In genomic region chr12:47024463-47024862, GRCh38 we compare ENCODE assay signal across 20 cellular contexts.
"Had no signal": no experiment of that assay in that cellular context is flagged by ENCODE, and none has a peak within 500 bp of the region (broad histone marks: within the 10 kb centered on the region; RNA-seq: fewer than 3 reads in every experiment).

No MANE protein-coding gene starts in this region.

- DNase-seq: activated CD4-positive, alpha-beta T cell treated with anti-CD3 and anti-CD28 coated beads, Interleukin-2, amount 50 U/mL, for 4 hours; activated CD4-positive, CD25-positive, alpha-beta regulatory T cell treated with anti-CD3 and anti-CD28 coated beads, Interleukin-2, amount 50 U/mL, for 72 hours; activated naive CD4-positive, alpha-beta T cell treated with anti-CD3 and anti-CD28 coated beads for 36 hours; activated naive CD8-positive, alpha-beta T cell treated with anti-CD3 and anti-CD28 coated beads, Interleukin-2, amount 50 U/mL, for 24 hours; caudate nucleus; esophagus squamous epithelium; gastrocnemius medialis; islet precursor cell; left ventricle myocardium inferior; mesenchymal stem cell; nucleus accumbens; small intestine; stimulated activated naive CD8-positive, alpha-beta T cell treated with anti-CD3 and anti-CD28 coated beads, Interleukin-15, Interleukin-2, amounts not matched to agents 100 U/mL and 50 U/mL, for 24 hours; upper lobe of right lung had no signal

- H3K27me3 ChIP-seq: ascending aorta, gastrocnemius medialis, heart left ventricle, upper lobe of right lung had no signal

- H3K36me3 ChIP-seq: ascending aorta, esophagus squamous epithelium, gastrocnemius medialis, heart left ventricle, left ventricle myocardium inferior, prostate gland, suprapubic skin, upper lobe of right lung had no signal

- H3K27ac Mint-ChIP-seq: activated naive CD4-positive, alpha-beta T cell treated with anti-CD3 and anti-CD28 coated beads for 36 hours; activated naive CD8-positive, alpha-beta T cell treated with anti-CD3 and anti-CD28 coated beads, Interleukin-2, amount 50 U/mL, for 24 hours; activated T-helper 17 cell treated with anti-CD3 and anti-CD28 coated beads, Interleukin-2, amount 50 U/mL, for 72 hours; natural killer cell treated with Interleukin-12 subunit alpha and Interleukin-12 subunit beta and Interleukin-15 and Interleukin-18, amount 100 ng/mL, for 72 hours had no signal

- H3K4me3 Mint-ChIP-seq: activated naive CD4-positive, alpha-beta T cell treated with anti-CD3 and anti-CD28 coated beads for 36 hours; activated naive CD8-positive, alpha-beta T cell treated with anti-CD3 and anti-CD28 coated beads, Interleukin-2, amount 50 U/mL, for 24 hours; activated T-helper 17 cell treated with anti-CD3 and anti-CD28 coated beads, Interleukin-2, amount 50 U/mL, for 72 hours; natural killer cell treated with Interleukin-12 subunit alpha and Interleukin-12 subunit beta and Interleukin-15 and Interleukin-18, amount 100 ng/mL, for 72 hours had no signal

- H3K9me3 Mint-ChIP-seq: activated naive CD4-positive, alpha-beta T cell treated with anti-CD3 and anti-CD28 coated beads for 36 hours; activated naive CD8-positive, alpha-beta T cell treated with anti-CD3 and anti-CD28 coated beads, Interleukin-2, amount 50 U/mL, for 24 hours; activated T-helper 17 cell treated with anti-CD3 and anti-CD28 coated beads, Interleukin-2, amount 50 U/mL, for 72 hours; natural killer cell treated with Interleukin-12 subunit alpha and Interleukin-12 subunit beta and Interleukin-15 and Interleukin-18, amount 100 ng/mL, for 72 hours had no signal

- H3K9me3 ChIP-seq: ascending aorta, esophagus squamous epithelium, gastrocnemius medialis, heart left ventricle, left ventricle myocardium inferior, prostate gland, suprapubic skin, upper lobe of right lung had no signal

- H3K27ac ChIP-seq: ascending aorta, esophagus squamous epithelium, gastrocnemius medialis, heart left ventricle, left ventricle myocardium inferior, prostate gland, suprapubic skin, upper lobe of right lung had no signal

- H3K4me1 ChIP-seq: gastrocnemius medialis, left ventricle myocardium inferior, prostate gland, suprapubic skin, upper lobe of right lung had no signal

- H3K4me3 ChIP-seq: ascending aorta, esophagus squamous epithelium, gastrocnemius medialis, heart left ventricle, left ventricle myocardium inferior, prostate gland, suprapubic skin, upper lobe of right lung had no signal

- FAIRE-seq: small intestine had no signal

- H3K36me3 Mint-ChIP-seq: natural killer cell treated with Interleukin-12 subunit alpha and Interleukin-12 subunit beta and Interleukin-15 and Interleukin-18, amount 100 ng/mL, for 72 hours had no signal
